In the genomic region with DNA sequence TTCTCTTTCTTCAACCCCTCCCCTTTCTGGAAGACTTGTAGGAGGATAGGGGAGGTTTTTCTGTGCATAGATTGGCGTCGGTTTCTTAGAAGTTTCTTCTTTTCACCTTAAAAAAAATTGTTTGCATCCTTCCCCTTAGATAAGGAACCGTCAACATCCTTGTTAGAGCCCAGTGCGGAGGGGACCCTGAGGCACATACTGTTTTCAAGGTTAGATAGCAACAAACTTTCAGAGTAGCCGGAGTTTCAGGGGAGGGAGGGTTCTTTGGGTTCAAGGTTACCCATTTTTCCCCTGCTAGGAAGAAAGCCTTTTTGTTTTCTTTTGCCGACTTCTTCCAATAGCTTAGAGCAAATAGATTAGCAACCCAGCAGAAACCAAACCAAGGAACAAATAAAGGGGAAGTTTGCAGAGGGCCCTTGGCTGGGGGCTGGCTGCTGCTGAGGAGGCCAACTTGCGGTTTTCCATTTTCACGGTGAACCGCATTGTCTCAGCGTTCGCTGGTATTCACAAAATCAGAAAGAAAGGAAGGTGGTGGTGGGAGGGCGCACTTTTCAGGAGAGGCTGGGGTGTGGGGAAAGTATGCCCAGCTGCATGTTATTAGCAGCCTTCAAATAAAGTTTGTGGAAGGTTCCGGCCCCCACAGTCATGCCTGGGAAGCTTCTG, we compare ENCODE assay signal across 1 cellular context.
TF ChIP-seq lines count a peak whose summit lies in the region.

No MANE protein-coding gene starts in this region.

TF ChIP-seq in HepG2, 621 proteins besides CTCF, POLR2A, EP300 and RAD21 (continued from another document and continues in another):
- TF ChIP-seq, protein P1, sequence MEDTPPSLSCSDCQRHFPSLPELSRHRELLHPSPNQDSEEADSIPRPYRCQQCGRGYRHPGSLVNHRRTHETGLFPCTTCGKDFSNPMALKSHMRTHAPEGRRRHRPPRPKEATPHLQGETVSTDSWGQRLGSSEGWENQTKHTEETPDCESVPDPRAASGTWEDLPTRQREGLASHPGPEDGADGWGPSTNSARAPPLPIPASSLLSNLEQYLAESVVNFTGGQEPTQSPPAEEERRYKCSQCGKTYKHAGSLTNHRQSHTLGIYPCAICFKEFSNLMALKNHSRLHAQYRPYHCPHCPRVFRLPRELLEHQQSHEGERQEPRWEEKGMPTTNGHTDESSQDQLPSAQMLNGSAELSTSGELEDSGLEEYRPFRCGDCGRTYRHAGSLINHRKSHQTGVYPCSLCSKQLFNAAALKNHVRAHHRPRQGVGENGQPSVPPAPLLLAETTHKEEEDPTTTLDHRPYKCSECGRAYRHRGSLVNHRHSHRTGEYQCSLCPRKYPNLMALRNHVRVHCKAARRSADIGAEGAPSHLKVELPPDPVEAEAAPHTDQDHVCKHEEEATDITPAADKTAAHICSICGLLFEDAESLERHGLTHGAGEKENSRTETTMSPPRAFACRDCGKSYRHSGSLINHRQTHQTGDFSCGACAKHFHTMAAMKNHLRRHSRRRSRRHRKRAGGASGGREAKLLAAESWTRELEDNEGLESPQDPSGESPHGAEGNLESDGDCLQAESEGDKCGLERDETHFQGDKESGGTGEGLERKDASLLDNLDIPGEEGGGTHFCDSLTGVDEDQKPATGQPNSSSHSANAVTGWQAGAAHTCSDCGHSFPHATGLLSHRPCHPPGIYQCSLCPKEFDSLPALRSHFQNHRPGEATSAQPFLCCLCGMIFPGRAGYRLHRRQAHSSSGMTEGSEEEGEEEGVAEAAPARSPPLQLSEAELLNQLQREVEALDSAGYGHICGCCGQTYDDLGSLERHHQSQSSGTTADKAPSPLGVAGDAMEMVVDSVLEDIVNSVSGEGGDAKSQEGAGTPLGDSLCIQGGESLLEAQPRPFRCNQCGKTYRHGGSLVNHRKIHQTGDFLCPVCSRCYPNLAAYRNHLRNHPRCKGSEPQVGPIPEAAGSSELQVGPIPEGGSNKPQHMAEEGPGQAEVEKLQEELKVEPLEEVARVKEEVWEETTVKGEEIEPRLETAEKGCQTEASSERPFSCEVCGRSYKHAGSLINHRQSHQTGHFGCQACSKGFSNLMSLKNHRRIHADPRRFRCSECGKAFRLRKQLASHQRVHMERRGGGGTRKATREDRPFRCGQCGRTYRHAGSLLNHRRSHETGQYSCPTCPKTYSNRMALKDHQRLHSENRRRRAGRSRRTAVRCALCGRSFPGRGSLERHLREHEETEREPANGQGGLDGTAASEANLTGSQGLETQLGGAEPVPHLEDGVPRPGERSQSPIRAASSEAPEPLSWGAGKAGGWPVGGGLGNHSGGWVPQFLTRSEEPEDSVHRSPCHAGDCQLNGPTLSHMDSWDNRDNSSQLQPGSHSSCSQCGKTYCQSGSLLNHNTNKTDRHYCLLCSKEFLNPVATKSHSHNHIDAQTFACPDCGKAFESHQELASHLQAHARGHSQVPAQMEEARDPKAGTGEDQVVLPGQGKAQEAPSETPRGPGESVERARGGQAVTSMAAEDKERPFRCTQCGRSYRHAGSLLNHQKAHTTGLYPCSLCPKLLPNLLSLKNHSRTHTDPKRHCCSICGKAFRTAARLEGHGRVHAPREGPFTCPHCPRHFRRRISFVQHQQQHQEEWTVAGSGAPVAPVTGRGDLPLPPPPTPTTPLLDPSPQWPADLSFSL (CRISPR knock-in tag; IDR thresholded peaks at IDR 0.05): no peak
- no peak for TF ChIP-seq SNAPC2 (CRISPR knock-in tag; IDR thresholded peaks at IDR 0.05)
- TF ChIP-seq ZFP62 (CRISPR knock-in tag; IDR thresholded peaks at IDR 0.05): no peak
- TF ChIP-seq NR3C1 (CRISPR knock-in tag; IDR thresholded peaks at IDR 0.05): no peak
- no peak for TF ChIP-seq CBX1 (IDR thresholded peaks at IDR 0.05; ENCODE audit: low read depth)
- TF ChIP-seq JUNB (CRISPR knock-in tag; IDR thresholded peaks at IDR 0.05; ENCODE audit: borderline replicate concordance): no peak
- TF ChIP-seq ZNF263 (CRISPR knock-in tag; IDR thresholded peaks at IDR 0.05): no peak
- TF ChIP-seq ZNF160 (CRISPR knock-in tag; IDR thresholded peaks at IDR 0.05): no peak
- no peak for TF ChIP-seq ZKSCAN1 (IDR thresholded peaks at IDR 0.05; ENCODE audit: low read length)
- no peak for TF ChIP-seq CBX2 (IDR thresholded peaks at IDR 0.05; ENCODE audit: low read depth, low read length)
- no peak for TF ChIP-seq CBX2 (CRISPR knock-in tag; IDR thresholded peaks at IDR 0.05; ENCODE audit: low read depth)
- no peak for TF ChIP-seq NFKBIZ (CRISPR knock-in tag; IDR thresholded peaks at IDR 0.05)
- no peak for TF ChIP-seq DPF2 (CRISPR knock-in tag; IDR thresholded peaks at IDR 0.05; ENCODE audit: borderline replicate concordance, low read depth)
- TF ChIP-seq NPAS2 (CRISPR knock-in tag; IDR thresholded peaks at IDR 0.05; ENCODE audit: borderline replicate concordance): no peak
- peak; percentile 53 for TF ChIP-seq POGZ (CRISPR knock-in tag; IDR thresholded peaks at IDR 0.05)
- no peak for TF ChIP-seq RFX5 (IDR thresholded peaks at IDR 0.05; ENCODE audit: low read depth, low read length)
- TF ChIP-seq, protein P2, sequence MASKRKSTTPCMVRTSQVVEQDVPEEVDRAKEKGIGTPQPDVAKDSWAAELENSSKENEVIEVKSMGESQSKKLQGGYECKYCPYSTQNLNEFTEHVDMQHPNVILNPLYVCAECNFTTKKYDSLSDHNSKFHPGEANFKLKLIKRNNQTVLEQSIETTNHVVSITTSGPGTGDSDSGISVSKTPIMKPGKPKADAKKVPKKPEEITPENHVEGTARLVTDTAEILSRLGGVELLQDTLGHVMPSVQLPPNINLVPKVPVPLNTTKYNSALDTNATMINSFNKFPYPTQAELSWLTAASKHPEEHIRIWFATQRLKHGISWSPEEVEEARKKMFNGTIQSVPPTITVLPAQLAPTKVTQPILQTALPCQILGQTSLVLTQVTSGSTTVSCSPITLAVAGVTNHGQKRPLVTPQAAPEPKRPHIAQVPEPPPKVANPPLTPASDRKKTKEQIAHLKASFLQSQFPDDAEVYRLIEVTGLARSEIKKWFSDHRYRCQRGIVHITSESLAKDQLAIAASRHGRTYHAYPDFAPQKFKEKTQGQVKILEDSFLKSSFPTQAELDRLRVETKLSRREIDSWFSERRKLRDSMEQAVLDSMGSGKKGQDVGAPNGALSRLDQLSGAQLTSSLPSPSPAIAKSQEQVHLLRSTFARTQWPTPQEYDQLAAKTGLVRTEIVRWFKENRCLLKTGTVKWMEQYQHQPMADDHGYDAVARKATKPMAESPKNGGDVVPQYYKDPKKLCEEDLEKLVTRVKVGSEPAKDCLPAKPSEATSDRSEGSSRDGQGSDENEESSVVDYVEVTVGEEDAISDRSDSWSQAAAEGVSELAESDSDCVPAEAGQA (IDR thresholded peaks at IDR 0.05; ENCODE audit: low read depth): no peak
- TF ChIP-seq, protein P2 (CRISPR knock-in tag; IDR thresholded peaks at IDR 0.05; ENCODE audit: borderline replicate concordance): no peak
- TF ChIP-seq ZNF709 (CRISPR knock-in tag; IDR thresholded peaks at IDR 0.05): no peak
- no peak for TF ChIP-seq ZNF563 (CRISPR knock-in tag; IDR thresholded peaks at IDR 0.05)
- TF ChIP-seq MAFF (IDR thresholded peaks at IDR 0.05; ENCODE audit: low read depth, low read length): no peak
- TF ChIP-seq ZNF296 (CRISPR knock-in tag; conservative IDR thresholded peaks at IDR 0.05): no peak
- no peak for TF ChIP-seq PITX1 (CRISPR knock-in tag; IDR thresholded peaks at IDR 0.05)
- TF ChIP-seq, protein P3, sequence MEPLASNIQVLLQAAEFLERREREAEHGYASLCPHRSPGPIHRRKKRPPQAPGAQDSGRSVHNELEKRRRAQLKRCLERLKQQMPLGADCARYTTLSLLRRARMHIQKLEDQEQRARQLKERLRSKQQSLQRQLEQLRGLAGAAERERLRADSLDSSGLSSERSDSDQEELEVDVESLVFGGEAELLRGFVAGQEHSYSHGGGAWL (CRISPR knock-in tag; IDR thresholded peaks at IDR 0.05): no peak
- no peak for TF ChIP-seq TFDP2 (CRISPR knock-in tag; IDR thresholded peaks at IDR 0.05)
- TF ChIP-seq, protein P4, sequence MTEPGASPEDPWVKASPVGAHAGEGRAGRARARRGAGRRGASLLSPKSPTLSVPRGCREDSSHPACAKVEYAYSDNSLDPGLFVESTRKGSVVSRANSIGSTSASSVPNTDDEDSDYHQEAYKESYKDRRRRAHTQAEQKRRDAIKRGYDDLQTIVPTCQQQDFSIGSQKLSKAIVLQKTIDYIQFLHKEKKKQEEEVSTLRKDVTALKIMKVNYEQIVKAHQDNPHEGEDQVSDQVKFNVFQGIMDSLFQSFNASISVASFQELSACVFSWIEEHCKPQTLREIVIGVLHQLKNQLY (CRISPR knock-in tag; IDR thresholded peaks at IDR 0.05): no peak; the same call in 1 of the 2 replicates
- TF ChIP-seq MAFG (CRISPR knock-in tag; IDR thresholded peaks at IDR 0.05): no peak
- no peak for TF ChIP-seq ZNF468 (CRISPR knock-in tag; IDR thresholded peaks at IDR 0.05)
- TF ChIP-seq ZNF281 (CRISPR knock-in tag; IDR thresholded peaks at IDR 0.05; ENCODE audit: borderline replicate concordance): no peak
- TF ChIP-seq AGO2 (optimal IDR thresholded peaks at IDR 0.05; ENCODE audit: low read depth, low read length): no peak
- TF ChIP-seq NR1H2 (CRISPR knock-in tag; IDR thresholded peaks at IDR 0.05; ENCODE audit: borderline replicate concordance, low read depth): no peak
- no peak for TF ChIP-seq GTF2F1 (IDR thresholded peaks at IDR 0.05; ENCODE audit: low read length)
- TF ChIP-seq MXD4 (CRISPR knock-in tag; IDR thresholded peaks at IDR 0.05): no peak
- TF ChIP-seq, protein P5, sequence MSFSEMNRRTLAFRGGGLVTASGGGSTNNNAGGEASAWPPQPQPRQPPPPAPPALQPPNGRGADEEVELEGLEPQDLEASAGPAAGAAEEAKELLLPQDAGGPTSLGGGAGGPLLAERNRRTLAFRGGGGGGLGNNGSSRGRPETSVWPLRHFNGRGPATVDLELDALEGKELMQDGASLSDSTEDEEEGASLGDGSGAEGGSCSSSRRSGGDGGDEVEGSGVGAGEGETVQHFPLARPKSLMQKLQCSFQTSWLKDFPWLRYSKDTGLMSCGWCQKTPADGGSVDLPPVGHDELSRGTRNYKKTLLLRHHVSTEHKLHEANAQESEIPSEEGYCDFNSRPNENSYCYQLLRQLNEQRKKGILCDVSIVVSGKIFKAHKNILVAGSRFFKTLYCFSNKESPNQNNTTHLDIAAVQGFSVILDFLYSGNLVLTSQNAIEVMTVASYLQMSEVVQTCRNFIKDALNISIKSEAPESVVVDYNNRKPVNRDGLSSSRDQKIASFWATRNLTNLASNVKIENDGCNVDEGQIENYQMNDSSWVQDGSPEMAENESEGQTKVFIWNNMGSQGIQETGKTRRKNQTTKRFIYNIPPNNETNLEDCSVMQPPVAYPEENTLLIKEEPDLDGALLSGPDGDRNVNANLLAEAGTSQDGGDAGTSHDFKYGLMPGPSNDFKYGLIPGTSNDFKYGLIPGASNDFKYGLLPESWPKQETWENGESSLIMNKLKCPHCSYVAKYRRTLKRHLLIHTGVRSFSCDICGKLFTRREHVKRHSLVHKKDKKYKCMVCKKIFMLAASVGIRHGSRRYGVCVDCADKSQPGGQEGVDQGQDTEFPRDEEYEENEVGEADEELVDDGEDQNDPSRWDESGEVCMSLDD (CRISPR knock-in tag; IDR thresholded peaks at IDR 0.05; ENCODE audit: borderline replicate concordance): no peak
